Comparison of ENCODE assay signal across 12 cellular contexts in genomic region chr14:90368946-90369721, GRCh38. TPM values are rescaled to one million over a fixed set of nuclear protein-coding genes. Genes with fewer than 3 reads are reported as not detected.
DNase-seq lines count a peak whose midpoint lies in the region; ATAC-seq and TF ChIP-seq lines count a peak whose summit lies in the region.
"Had no signal": no experiment of that assay in that cellular context is flagged by ENCODE, and none has a peak within 500 bp of the region (broad histone marks: within the 10 kb centered on the region; RNA-seq: fewer than 3 reads in every experiment).

No MANE protein-coding gene starts in this region.

- H3K27me3 ChIP-seq in left ventricle myocardium inferior (ENCODE audit: low read depth) (no peaks in the 10 kb centered on the region), right atrium auricular region (no peaks in the 10 kb centered on the region), RWPE2 (ENCODE audit: insufficient read depth, poor library complexity, severe bottlenecking) (no peaks in the 10 kb centered on the region), transverse colon (no peaks in the 10 kb centered on the region)
- H3K27me3 ChIP-seq: ascending aorta, heart left ventricle had no signal

- intact Hi-C loops in left ventricle myocardium inferior (cut with micrococcal nuclease) (no loop called here), transverse colon (cut with DNase I; ENCODE audit: low total_unique reads) (no loop called here)

- H3K9me3 ChIP-seq in left ventricle myocardium inferior (replicated peaks) = no peaks in the 10 kb centered on the region
- H3K9me3 ChIP-seq in right atrium auricular region = no peaks in the 10 kb centered on the region
- H3K9me3 ChIP-seq in RWPE2 (ENCODE audit: severe bottlenecking) = no peaks in the 10 kb centered on the region
- H3K9me3 ChIP-seq in transverse colon = no peaks in the 10 kb centered on the region
- H3K9me3 ChIP-seq: ascending aorta, heart left ventricle had no signal

- WGBS in transverse colon (ENCODE audit: low coverage in 1 of 2), 2 donors = 41% methylated on average over 1 of the region's 1 CpG; no CpG with 5 or more reads in 1 of the 2 donors

- no peak for TF ChIP-seq EP300 in transverse colon (IDR thresholded peaks at IDR 0.05; ENCODE audit: low read depth)

- TF ChIP-seq POLR2A in transverse colon (IDR thresholded peaks at IDR 0.05) = no peak

- in situ Hi-C loops in transverse colon (cut with MboI; ENCODE audit: low pct_ligation_motif_present in 1 of 4, low pct_unique_long_range_greater_than_20kb in 1 of 4, low sequenced_read_pairs in 3 of 4) = no loop called here

- H3K27ac ChIP-seq in left ventricle myocardium inferior (replicated peaks) (no peak overlapping the region), right atrium auricular region (no peak overlapping the region), RWPE2 (ENCODE audit: poor library complexity, severe bottlenecking) (no peak overlapping the region), transverse colon (peak overlapping the region in 1 of 4 donors; percentile 13)
- H3K27ac ChIP-seq: ascending aorta, heart left ventricle had no signal

- H3K4me1 ChIP-seq in left ventricle myocardium inferior (no peaks in the 10 kb centered on the region), right atrium auricular region (no peaks in the 10 kb centered on the region), RWPE2 (ENCODE audit: insufficient read depth, poor library complexity, severe bottlenecking) (no peaks in the 10 kb centered on the region), transverse colon (peaks cover 0 to 21% (median 4%) of the 10 kb centered on the region in 4 donors)
- H3K4me1 ChIP-seq: ascending aorta, heart left ventricle had no signal

- H3K4me3 ChIP-seq in left ventricle myocardium inferior = no peak overlapping the region
- H3K4me3 ChIP-seq in right atrium auricular region = no peak overlapping the region
- no peak overlapping the region for H3K4me3 ChIP-seq in RWPE2 (ENCODE audit: severe bottlenecking)
- no peak overlapping the region for H3K4me3 ChIP-seq in transverse colon
- H3K4me3 ChIP-seq: ascending aorta, heart left ventricle had no signal

- peak; percentile 75 for ATAC-seq in RWPE2 (ENCODE audit: low read depth)
- no peak for ATAC-seq in GM18909 (IDR thresholded peaks at IDR 0.05; ENCODE audit: poor library complexity, unreplicated experiment)
- no peak for ATAC-seq in GM21390 (IDR thresholded peaks at IDR 0.05; ENCODE audit: unreplicated experiment)
- ATAC-seq: heart left ventricle had no signal

- TF ChIP-seq CTCF in left ventricle myocardium inferior (IDR thresholded peaks at IDR 0.05; ENCODE audit: borderline replicate concordance) = peak; percentile 37
- TF ChIP-seq CTCF in right atrium auricular region (IDR thresholded peaks at IDR 0.05) = no peak
- TF ChIP-seq CTCF in RWPE2 (IDR thresholded peaks at IDR 0.05; ENCODE audit: poor library complexity, severe bottlenecking) = peak; percentile 47
- peak in 2 of 5 experiments; percentile 3 to 9 for TF ChIP-seq CTCF in transverse colon (IDR thresholded peaks at IDR 0.05)

- no peak for DNase-seq in left ventricle myocardium inferior
- DNase-seq in right atrium auricular region (ENCODE audit: low spot score) = no peak
- no peak for DNase-seq in RWPE2 (ENCODE audit: low spot score)
- DNase-seq in globus pallidus (ENCODE audit: low spot score) = peak; percentile 81
- DNase-seq in transverse colon = peak; percentile 50
- DNase-seq in NCI-H187 treated with DMSO at 0.1 percent for 48 hours (lab: John Stamatoyannopoulos, UW) = no peak
- DNase-seq: Calu3, heart left ventricle, NCI-H510A treated with DMSO at 0.1 percent for 48 hours had no signal

- H3K36me3 ChIP-seq in left ventricle myocardium inferior = no peaks in the 10 kb centered on the region
- no peaks in the 10 kb centered on the region for H3K36me3 ChIP-seq in right atrium auricular region
- no peaks in the 10 kb centered on the region for H3K36me3 ChIP-seq in RWPE2 (ENCODE audit: low read depth)
- no peaks in the 10 kb centered on the region for H3K36me3 ChIP-seq in transverse colon
- H3K36me3 ChIP-seq: ascending aorta, heart left ventricle had no signal

RNA-seq across cellular contexts. Expression of gene CALM1, which starts 27.7 kb away (rescaled TPM):
- 503 TPM for total RNA-seq in left ventricle myocardium inferior
- total RNA-seq in right atrium auricular region = 100 to 1,000 TPM; 409 to 443 TPM
- total RNA-seq in transverse colon = 1,000 to 10,000 TPM in 1 of 4 donors, 100 to 1,000 TPM in 3; 297 to 1,199 (median 723) TPM

RNA-seq across cellular contexts. Expression of gene NRDE2, which starts 37.4 kb away (rescaled TPM):
- total RNA-seq in left ventricle myocardium inferior (10.5 TPM), right atrium auricular region (1 to 10 TPM; 5.9 to 6.9 TPM), transverse colon (10 to 100 TPM; 18.6 to 26.9 (median 21.0) TPM)

Comparison
In these comparisons a context has a peak if more than half of its experiments do, and no peak if none do; other contexts are left out.
1. CTCF ChIP-seq: peak in left ventricle myocardium inferior (single experiment) and RWPE2 (single experiment); none in right atrium auricular region (0 of 2).
2. DNase-seq: peak in globus pallidus (single experiment) and transverse colon (single experiment); none in left ventricle myocardium inferior (single experiment), right atrium auricular region (single experiment), RWPE2 (single experiment) and NCI-H187 treated with DMSO at 0.1 percent for 48 hours (single experiment).